22 cellular contexts compared by ENCODE assay signal in the genomic region with DNA sequence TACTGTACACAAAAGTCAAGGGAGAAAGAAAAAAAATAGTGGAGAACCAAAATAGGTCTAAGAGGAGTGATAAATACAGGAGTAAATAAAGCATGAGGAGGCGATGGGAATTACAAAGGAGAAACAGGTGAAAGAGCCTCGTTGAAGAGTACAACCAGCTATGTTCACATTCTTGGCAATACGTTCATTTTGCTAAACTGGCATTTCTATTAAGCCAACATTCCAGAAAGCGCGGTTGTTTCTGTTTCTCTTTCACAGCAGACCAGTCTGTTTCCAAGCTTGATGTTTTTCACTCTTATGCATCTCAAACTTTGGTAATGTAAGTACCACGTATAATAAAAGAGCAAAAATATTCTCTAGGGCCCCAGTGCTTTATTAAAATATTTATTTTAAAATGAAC.
DNase-seq lines count a peak whose midpoint lies in the region; ATAC-seq and TF ChIP-seq lines count a peak whose summit lies in the region.
"Had no signal": no experiment of that assay in that cellular context is flagged by ENCODE, and none has a peak within 500 bp of the region (broad histone marks: within the 10 kb centered on the region; RNA-seq: fewer than 3 reads in every experiment).

No MANE protein-coding gene starts in this region.

- no peak for DNase-seq in mammary epithelial cell
- no peak for DNase-seq in MCF 10A (ENCODE audit: unreplicated experiment)
- peak; percentile 20 for DNase-seq in choroid plexus epithelial cell (ENCODE audit: low read depth)
- DNase-seq in kidney tubule cell (ENCODE audit: low spot score) = peak; percentile 25
- DNase-seq in thoracic aorta (ENCODE audit: low spot score) = no peak
- no peak for DNase-seq in NCI-H748 treated with DMSO at 0.1 percent for 48 hours (lab: John Stamatoyannopoulos, UW)
- no peak for DNase-seq in activated T-helper 1 cell treated with anti-CD3 and anti-CD28 coated beads, Interleukin-12 subunit alpha, Interleukin-12 subunit beta, Interleukin-2, Interleukin-4 antibody, amounts not matched to agents 30 ng/mL and 10 ng/mL and 1 ng/mL, durations not matched to agents 14 hours and 24 hours and 36 hours (ENCODE audit: low spot score)
- DNase-seq: activated B cell treated with CpG ODN at 0.5 μM for 24 hours; activated CD8-positive, alpha-beta T cell treated with anti-CD3 and anti-CD28 coated beads, Interleukin-2, amount 10 ng/mL, durations not matched to agents 7 days and 5 days; activated naive CD8-positive, alpha-beta T cell treated with anti-CD3 and anti-CD28 coated beads, Interleukin-2, amount 50 U/mL, for 24 hours; activated T-cell treated with anti-CD3 and anti-CD28 coated beads, Interleukin-2, amount 50 U/mL, for 48 hours; foreskin melanocyte; left ventricle myocardium inferior; NCI-H1694; NCI-H345; ovary; stimulated activated CD4-positive, alpha-beta T cell treated with anti-CD3 and anti-CD28 coated beads, Interleukin-2, amount 100 ng/mL, for 24 hours; stimulated activated naive CD8-positive, alpha-beta T cell treated with anti-CD3 and anti-CD28 coated beads, Interleukin-15, amount 100 ng/mL, for 72 hours; T-helper 17 cell had no signal

- in situ Hi-C loops in mammary epithelial cell (cut with MboI; ENCODE audit: low sequenced_read_pairs in 2 of 2) = no loop called here

- H2AFZ ChIP-seq in mammary epithelial cell (ENCODE audit: low read depth, low read length) = peak overlapping the region; percentile 58

- no peaks in the 10 kb centered on the region for H3K36me3 Mint-ChIP-seq in MCF 10A (ENCODE audit: insufficient read depth, unreplicated experiment)
- no peaks in the 10 kb centered on the region for H3K36me3 Mint-ChIP-seq in activated T-helper 1 cell treated with anti-CD3 and anti-CD28 coated beads, Interleukin-12 subunit alpha, Interleukin-12 subunit beta, Interleukin-2, Interleukin-4 antibody, amounts not matched to agents 30 ng/mL and 10 ng/mL and 1 ng/mL, durations not matched to agents 14 hours and 24 hours and 36 hours (ENCODE audit: low read depth)

- no peak overlapping the region for H3K27ac ChIP-seq in mammary epithelial cell (ENCODE audit: insufficient read depth, low read depth, low read length)
- H3K27ac ChIP-seq in thoracic aorta = no peak overlapping the region
- H3K27ac ChIP-seq: left ventricle myocardium inferior, ovary, upper lobe of left lung had no signal

- no peaks in the 10 kb centered on the region for H3K9me3 Mint-ChIP-seq in MCF 10A (ENCODE audit: unreplicated experiment)
- no peaks in the 10 kb centered on the region for H3K9me3 Mint-ChIP-seq in activated T-helper 1 cell treated with anti-CD3 and anti-CD28 coated beads, Interleukin-12 subunit alpha, Interleukin-12 subunit beta, Interleukin-2, Interleukin-4 antibody, amounts not matched to agents 30 ng/mL and 10 ng/mL and 1 ng/mL, durations not matched to agents 14 hours and 24 hours and 36 hours
- H3K9me3 Mint-ChIP-seq: activated B cell treated with CpG ODN at 0.5 μM for 24 hours had no signal

- H3K36me3 ChIP-seq in mammary epithelial cell (ENCODE audit: insufficient read depth, low read length) = no peaks in the 10 kb centered on the region
- no peaks in the 10 kb centered on the region for H3K36me3 ChIP-seq in thoracic aorta
- H3K36me3 ChIP-seq: left ventricle myocardium inferior, ovary, upper lobe of left lung had no signal

- 18% methylated on average over 6 of the region's 6 CpGs for WGBS in mammary epithelial cell (ENCODE audit: low coverage, missing lambda C conversion rate)

- no peaks in the 10 kb centered on the region for H3K9me3 ChIP-seq in mammary epithelial cell (replicated peaks; ENCODE audit: insufficient read depth, low read length)
- no peaks in the 10 kb centered on the region for H3K9me3 ChIP-seq in thoracic aorta
- H3K9me3 ChIP-seq: left ventricle myocardium inferior, ovary, upper lobe of left lung had no signal

- peaks cover 6% of the 10 kb centered on the region for H3K4me1 ChIP-seq in mammary epithelial cell (ENCODE audit: insufficient read depth, low read length)
- H3K4me1 ChIP-seq in thoracic aorta (ENCODE audit: control insufficient read depth in 1 of 2, low read depth in 2 of 2) = peaks cover 0 to 5% of the 10 kb centered on the region in 2 donors
- H3K4me1 ChIP-seq: left ventricle myocardium inferior, upper lobe of left lung had no signal

- peaks cover 5% of the 10 kb centered on the region for H3K4me1 Mint-ChIP-seq in MCF 10A (ENCODE audit: insufficient read depth, unreplicated experiment)
- H3K4me1 Mint-ChIP-seq in activated T-helper 1 cell treated with anti-CD3 and anti-CD28 coated beads, Interleukin-12 subunit alpha, Interleukin-12 subunit beta, Interleukin-2, Interleukin-4 antibody, amounts not matched to agents 30 ng/mL and 10 ng/mL and 1 ng/mL, durations not matched to agents 14 hours and 24 hours and 36 hours (ENCODE audit: low read depth) = no peaks in the 10 kb centered on the region
- H3K4me1 Mint-ChIP-seq: activated B cell treated with CpG ODN at 0.5 μM for 24 hours; activated naive CD8-positive, alpha-beta T cell treated with anti-CD3 and anti-CD28 coated beads, Interleukin-2, amount 50 U/mL, for 24 hours; stimulated activated naive CD8-positive, alpha-beta T cell treated with anti-CD3 and anti-CD28 coated beads, Interleukin-15, amount 100 ng/mL, for 72 hours; T-helper 17 cell had no signal

- no peak overlapping the region for H3K27ac Mint-ChIP-seq in MCF 10A (ENCODE audit: low read depth, unreplicated experiment)
- H3K27ac Mint-ChIP-seq in activated T-helper 1 cell treated with anti-CD3 and anti-CD28 coated beads, Interleukin-12 subunit alpha, Interleukin-12 subunit beta, Interleukin-2, Interleukin-4 antibody, amounts not matched to agents 30 ng/mL and 10 ng/mL and 1 ng/mL, durations not matched to agents 14 hours and 24 hours and 36 hours = no peak overlapping the region
- H3K27ac Mint-ChIP-seq: activated B cell treated with CpG ODN at 0.5 μM for 24 hours; activated CD8-positive, alpha-beta T cell treated with anti-CD3 and anti-CD28 coated beads, Interleukin-2, amount 10 ng/mL, durations not matched to agents 7 days and 5 days; activated naive CD8-positive, alpha-beta T cell treated with anti-CD3 and anti-CD28 coated beads, Interleukin-2, amount 50 U/mL, for 24 hours; stimulated activated naive CD8-positive, alpha-beta T cell treated with anti-CD3 and anti-CD28 coated beads, Interleukin-15, amount 100 ng/mL, for 72 hours; T-helper 17 cell had no signal

- intact Hi-C loops in mammary epithelial cell (cut with micrococcal nuclease) (no loop called here), MCF 10A (cut with micrococcal nuclease) (no loop called here)
- intact Hi-C loops in activated T-helper 1 cell treated with anti-CD3 and anti-CD28 coated beads, Interleukin-12 subunit alpha, Interleukin-12 subunit beta, Interleukin-2, Interleukin-4 antibody, amounts not matched to agents 30 ng/mL and 10 ng/mL and 1 ng/mL, durations not matched to agents 14 hours and 24 hours and 36 hours (cut with micrococcal nuclease) = no loop called here

- peak overlapping the region; percentile 5 for H3K4me2 ChIP-seq in mammary epithelial cell (ENCODE audit: insufficient read depth, low read depth, low read length)

- no peaks in the 10 kb centered on the region for H4K20me1 ChIP-seq in mammary epithelial cell (ENCODE audit: insufficient read depth, low read length)

- CTCF ChIA-PET in mammary epithelial cell (lab: Charles Lee; ENCODE audit: low non-redundant PET) = no interaction called here
- CTCF ChIA-PET in MCF 10A (lab: Yijun Ruan, JAX) = no interaction called here

- no peak overlapping the region for H3K4me3 ChIP-seq in mammary epithelial cell (replicated peaks in 1 of 3; ENCODE audit: insufficient read depth in 1 of 3, low read depth in 2 of 3, low read length in 3 of 3)
- no peak overlapping the region for H3K4me3 ChIP-seq in choroid plexus epithelial cell (ENCODE audit: low read depth, low read length)
- H3K4me3 ChIP-seq in thoracic aorta = peak overlapping the region; percentile 62
- H3K4me3 ChIP-seq: left ventricle myocardium inferior, ovary, upper lobe of left lung had no signal

- no peak overlapping the region for H3K9ac ChIP-seq in mammary epithelial cell (ENCODE audit: insufficient read depth, low read length)

- H3K79me2 ChIP-seq in mammary epithelial cell (ENCODE audit: insufficient read depth, low read length) = no peaks in the 10 kb centered on the region

- H3K27me3 Mint-ChIP-seq in MCF 10A (ENCODE audit: insufficient read depth, unreplicated experiment) = no peaks in the 10 kb centered on the region
- no peaks in the 10 kb centered on the region for H3K27me3 Mint-ChIP-seq in activated T-helper 1 cell treated with anti-CD3 and anti-CD28 coated beads, Interleukin-12 subunit alpha, Interleukin-12 subunit beta, Interleukin-2, Interleukin-4 antibody, amounts not matched to agents 30 ng/mL and 10 ng/mL and 1 ng/mL, durations not matched to agents 14 hours and 24 hours and 36 hours (ENCODE audit: insufficient read depth)
- H3K27me3 Mint-ChIP-seq: activated B cell treated with CpG ODN at 0.5 μM for 24 hours; activated naive CD8-positive, alpha-beta T cell treated with anti-CD3 and anti-CD28 coated beads, Interleukin-2, amount 50 U/mL, for 24 hours; stimulated activated naive CD8-positive, alpha-beta T cell treated with anti-CD3 and anti-CD28 coated beads, Interleukin-15, amount 100 ng/mL, for 72 hours; T-helper 17 cell had no signal

- H3K27me3 ChIP-seq in mammary epithelial cell (ENCODE audit: insufficient read depth, low read length) (no peaks in the 10 kb centered on the region), thoracic aorta (replicated peaks; ENCODE audit: insufficient read depth) (no peaks in the 10 kb centered on the region)
- H3K27me3 ChIP-seq: ovary, upper lobe of left lung had no signal

- H3K4me3 Mint-ChIP-seq in MCF 10A (ENCODE audit: unreplicated experiment) = no peak overlapping the region
- H3K4me3 Mint-ChIP-seq in activated T-helper 1 cell treated with anti-CD3 and anti-CD28 coated beads, Interleukin-12 subunit alpha, Interleukin-12 subunit beta, Interleukin-2, Interleukin-4 antibody, amounts not matched to agents 30 ng/mL and 10 ng/mL and 1 ng/mL, durations not matched to agents 14 hours and 24 hours and 36 hours = no peak overlapping the region
- H3K4me3 Mint-ChIP-seq: activated B cell treated with CpG ODN at 0.5 μM for 24 hours; activated CD8-positive, alpha-beta T cell treated with anti-CD3 and anti-CD28 coated beads, Interleukin-2, amount 10 ng/mL, durations not matched to agents 7 days and 5 days; activated naive CD8-positive, alpha-beta T cell treated with anti-CD3 and anti-CD28 coated beads, Interleukin-2, amount 50 U/mL, for 24 hours; stimulated activated naive CD8-positive, alpha-beta T cell treated with anti-CD3 and anti-CD28 coated beads, Interleukin-15, amount 100 ng/mL, for 72 hours; T-helper 17 cell had no signal

- BruUV-seq in mammary epithelial cell (replicated peaks; lab: Mats Ljungman, UMichigan) = no TSS peak
- BruUV-seq in MCF 10A (replicated peaks; lab: Mats Ljungman, UMichigan) = no TSS peak

- ATAC-seq in thoracic aorta (ENCODE audit: insufficient number of reproducible peaks, low FRiP score, low read depth) = no peak
- no peak for ATAC-seq in GM18519 (IDR thresholded peaks at IDR 0.05; ENCODE audit: low FRiP score, unreplicated experiment)
- ATAC-seq: activated CD8-positive, alpha-beta T cell treated with anti-CD3 and anti-CD28 coated beads, Interleukin-2, amount 10 ng/mL, durations not matched to agents 7 days and 5 days; activated naive CD8-positive, alpha-beta T cell treated with anti-CD3 and anti-CD28 coated beads, Interleukin-2, amount 50 U/mL, for 24 hours; Right ventricle myocardium inferior; stimulated activated naive CD8-positive, alpha-beta T cell treated with anti-CD3 and anti-CD28 coated beads, Interleukin-15, amount 100 ng/mL, for 72 hours; T-helper 17 cell had no signal

- TF ChIP-seq CTCF in mammary epithelial cell (conservative IDR thresholded peaks at IDR 0.05 in 1 of 2, IDR thresholded peaks at IDR 0.05 in 1 of 2; ENCODE audit: extremely low read depth in 1 of 2, insufficient read depth in 1 of 2, low read depth in 1 of 2, low read length in 2 of 2) (no peak), MCF 10A (IDR thresholded peaks at IDR 0.05; ENCODE audit: unreplicated experiment) (no peak), choroid plexus epithelial cell (conservative IDR thresholded peaks at IDR 0.05; ENCODE audit: low read depth, low read length) (no peak), thoracic aorta (IDR thresholded peaks at IDR 0.05) (no peak)

- POLR2A ChIA-PET in MCF 10A (lab: Yijun Ruan, JAX) = no interaction called here

- dilution Hi-C loops in mammary epithelial cell (cut with HindIII; ENCODE audit: low sequenced_read_pairs) = no loop called here

Comparison
In these comparisons a context has a peak if more than half of its experiments do, and no peak if none do; other contexts are left out.
1. DNase-seq: peak in choroid plexus epithelial cell (single experiment) and kidney tubule cell (single experiment); none in mammary epithelial cell (single experiment), MCF 10A (single experiment), thoracic aorta (single experiment), NCI-H748 treated with DMSO at 0.1 percent for 48 hours (single experiment) and activated T-helper 1 cell treated with anti-CD3 and anti-CD28 coated beads, Interleukin-12 subunit alpha, Interleukin-12 subunit beta, Interleukin-2, Interleukin-4 antibody, amounts not matched to agents 30 ng/mL and 10 ng/mL and 1 ng/mL, durations not matched to agents 14 hours and 24 hours and 36 hours (single experiment).